ENCODE assay signal across 1 cellular context in the genomic region with DNA sequence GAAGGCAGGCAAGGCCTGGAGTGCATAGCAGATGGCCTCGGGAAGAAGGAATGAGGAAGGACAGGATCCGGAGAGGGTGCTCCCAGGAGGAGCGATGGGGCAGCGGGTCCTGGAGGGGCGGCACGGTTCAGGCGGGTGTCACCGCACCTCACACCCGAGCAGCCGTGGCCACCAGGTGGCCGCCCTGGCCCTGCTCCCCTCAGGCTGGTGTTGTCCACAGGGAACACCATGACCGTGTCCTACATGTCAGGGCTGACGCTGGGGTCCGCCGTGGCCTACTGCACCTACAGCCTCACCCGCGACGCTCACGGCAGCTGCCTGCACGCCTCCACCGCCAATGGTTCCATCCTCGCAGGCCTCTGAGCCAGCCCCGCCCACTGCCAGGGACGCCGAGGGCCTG.
TF ChIP-seq lines count a peak whose summit lies in the region.

No MANE protein-coding gene starts in this region.

TF ChIP-seq in IMR-90, 13 proteins besides CTCF, POLR2A, EP300 and RAD21:
- no peak for TF ChIP-seq CEBPB (IDR thresholded peaks at IDR 0.05; ENCODE audit: low read depth, low read length)
